Comparison of ENCODE assay signal across 19 cellular contexts in the genomic region with DNA sequence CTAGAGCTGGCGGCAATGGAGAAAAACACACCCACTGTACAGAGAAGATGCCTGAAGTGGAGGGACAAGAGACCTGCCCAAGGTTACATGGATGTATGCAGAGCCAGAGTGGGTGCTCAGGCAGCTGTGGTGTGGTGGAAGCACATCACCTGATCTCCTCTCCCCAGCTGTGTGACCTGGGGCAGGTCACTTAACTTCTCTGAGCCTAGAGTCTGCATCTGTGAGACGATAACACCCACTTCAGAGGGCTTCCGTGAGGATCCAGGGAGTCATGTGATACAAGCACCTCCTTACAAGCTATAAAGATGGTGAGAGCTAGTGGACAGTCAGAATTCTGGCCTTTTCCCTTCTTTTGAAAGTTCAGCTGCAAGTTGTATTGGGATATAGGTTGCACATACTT.
"Had no signal": no experiment of that assay in that cellular context is flagged by ENCODE, and none has a peak within 500 bp of the region (broad histone marks: within the 10 kb centered on the region; RNA-seq: fewer than 3 reads in every experiment).

No MANE protein-coding gene starts in this region.

- H3K9ac ChIP-seq: neural progenitor cell had no signal

- ATAC-seq: activated CD4-positive, alpha-beta T cell treated with anti-CD3 and anti-CD28 coated beads for 36 hours; activated CD8-positive, alpha-beta memory T cell treated with anti-CD3 and anti-CD28 coated beads, Interleukin-2, amount 10 ng/mL, durations not matched to agents 7 days and 5 days; esophagus mucosa; gastroesophageal sphincter; heart left ventricle; left lung; sciatic nerve had no signal

- H3K4me3 Mint-ChIP-seq: activated CD4-positive, alpha-beta memory T cell treated with anti-CD3 and anti-CD28 coated beads, Interleukin-2, amount 10 ng/mL, durations not matched to agents 7 days and 5 days; activated CD4-positive, alpha-beta T cell treated with anti-CD3 and anti-CD28 coated beads for 36 hours; activated CD8-positive, alpha-beta memory T cell treated with anti-CD3 and anti-CD28 coated beads, Interleukin-2, amount 10 ng/mL, durations not matched to agents 7 days and 5 days; neural progenitor cell had no signal

- H3K4me3 ChIP-seq: gastroesophageal sphincter, heart left ventricle, left lung, neural progenitor cell, thyroid gland, uterus had no signal

- H3K4me2 ChIP-seq: neural progenitor cell had no signal

- H2AFZ ChIP-seq: neural progenitor cell had no signal

- H3K27me3 ChIP-seq: brain microvascular endothelial cell, gastroesophageal sphincter, heart left ventricle, left lung, neural progenitor cell, thyroid gland, uterus had no signal

- H3K27ac ChIP-seq: brain microvascular endothelial cell, gastroesophageal sphincter, heart left ventricle, left lung, neural progenitor cell, thyroid gland, uterus had no signal

- DNase-seq: activated CD4-positive, alpha-beta memory T cell treated with anti-CD3 and anti-CD28 coated beads, Interleukin-2, amount 10 ng/mL, durations not matched to agents 7 days and 5 days; activated CD4-positive, alpha-beta T cell treated with anti-CD3 and anti-CD28 coated beads for 36 hours; activated CD8-positive, alpha-beta memory T cell treated with anti-CD3 and anti-CD28 coated beads, Interleukin-2, amount 10 ng/mL, durations not matched to agents 7 days and 5 days; activated naive CD4-positive, alpha-beta T cell; brain microvascular endothelial cell; cortex of kidney; effector CD4-positive, alpha-beta T cell; heart left ventricle; left lung; mammary epithelial cell; stimulated activated CD4-positive, alpha-beta T cell treated with anti-CD3 and anti-CD28 coated beads, Interleukin-4, amount 100 ng/mL, for 4 hours; stimulated activated naive CD4-positive, alpha-beta T cell; SW 1271; thyroid gland; uterus had no signal

- H3K9me3 Mint-ChIP-seq: activated CD4-positive, alpha-beta memory T cell treated with anti-CD3 and anti-CD28 coated beads, Interleukin-2, amount 10 ng/mL, durations not matched to agents 7 days and 5 days; neural progenitor cell had no signal

- H3K27me3 Mint-ChIP-seq: activated CD4-positive, alpha-beta memory T cell treated with anti-CD3 and anti-CD28 coated beads, Interleukin-2, amount 10 ng/mL, durations not matched to agents 7 days and 5 days; activated CD4-positive, alpha-beta T cell treated with anti-CD3 and anti-CD28 coated beads for 36 hours; activated CD8-positive, alpha-beta memory T cell treated with anti-CD3 and anti-CD28 coated beads, Interleukin-2, amount 10 ng/mL, durations not matched to agents 7 days and 5 days had no signal

- H3K27ac Mint-ChIP-seq: activated CD4-positive, alpha-beta memory T cell treated with anti-CD3 and anti-CD28 coated beads, Interleukin-2, amount 10 ng/mL, durations not matched to agents 7 days and 5 days; activated CD4-positive, alpha-beta T cell treated with anti-CD3 and anti-CD28 coated beads for 36 hours; activated CD8-positive, alpha-beta memory T cell treated with anti-CD3 and anti-CD28 coated beads, Interleukin-2, amount 10 ng/mL, durations not matched to agents 7 days and 5 days; neural progenitor cell had no signal

- H3K4me1 ChIP-seq: thyroid gland, uterus had no signal

- H3K9me3 ChIP-seq: gastroesophageal sphincter, heart left ventricle, left lung, thyroid gland, uterus had no signal

- H3K36me3 Mint-ChIP-seq: activated CD8-positive, alpha-beta memory T cell treated with anti-CD3 and anti-CD28 coated beads, Interleukin-2, amount 10 ng/mL, durations not matched to agents 7 days and 5 days; neural progenitor cell had no signal

- H3K36me3 ChIP-seq: brain microvascular endothelial cell, gastroesophageal sphincter, heart left ventricle, left lung, neural progenitor cell, thyroid gland, uterus had no signal
